Comparison of ENCODE assay signal across 1 cellular context in genomic region chr9:104948277-104948676, GRCh38.
TF ChIP-seq lines count a peak whose summit lies in the region.

No MANE protein-coding gene starts in this region.

TF ChIP-seq in GM23338, 12 proteins besides CTCF, POLR2A, EP300 and RAD21 (continued from another document):
- no peak for TF ChIP-seq ZNF462 (CRISPR knock-in tag; IDR thresholded peaks at IDR 0.05)
